Comparison of ENCODE assay signal across 8 cellular contexts in the genomic region with DNA sequence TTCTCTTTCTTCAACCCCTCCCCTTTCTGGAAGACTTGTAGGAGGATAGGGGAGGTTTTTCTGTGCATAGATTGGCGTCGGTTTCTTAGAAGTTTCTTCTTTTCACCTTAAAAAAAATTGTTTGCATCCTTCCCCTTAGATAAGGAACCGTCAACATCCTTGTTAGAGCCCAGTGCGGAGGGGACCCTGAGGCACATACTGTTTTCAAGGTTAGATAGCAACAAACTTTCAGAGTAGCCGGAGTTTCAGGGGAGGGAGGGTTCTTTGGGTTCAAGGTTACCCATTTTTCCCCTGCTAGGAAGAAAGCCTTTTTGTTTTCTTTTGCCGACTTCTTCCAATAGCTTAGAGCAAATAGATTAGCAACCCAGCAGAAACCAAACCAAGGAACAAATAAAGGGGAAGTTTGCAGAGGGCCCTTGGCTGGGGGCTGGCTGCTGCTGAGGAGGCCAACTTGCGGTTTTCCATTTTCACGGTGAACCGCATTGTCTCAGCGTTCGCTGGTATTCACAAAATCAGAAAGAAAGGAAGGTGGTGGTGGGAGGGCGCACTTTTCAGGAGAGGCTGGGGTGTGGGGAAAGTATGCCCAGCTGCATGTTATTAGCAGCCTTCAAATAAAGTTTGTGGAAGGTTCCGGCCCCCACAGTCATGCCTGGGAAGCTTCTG. TPM values are rescaled to one million over a fixed set of nuclear protein-coding genes. Genes with fewer than 3 reads are reported as not detected.
A peak's percentile ranks its signal among the peaks of the same experiment; 100 is the strongest.
DNase-seq lines count a peak whose midpoint lies in the region; ATAC-seq, FAIRE-seq and TF ChIP-seq lines count a peak whose summit lies in the region.

No MANE protein-coding gene starts in this region.

- H3K9me3 ChIP-seq in kidney (ENCODE audit: control insufficient read depth in 1 of 2, low read length in 2 of 2) (no peaks in the 10 kb centered on the region), colonic mucosa (no peaks in the 10 kb centered on the region), left ventricle myocardium inferior (replicated peaks) (no peaks in the 10 kb centered on the region)

- H3K4me3 Mint-ChIP-seq in stimulated activated naive CD8-positive, alpha-beta T cell treated with anti-CD3 and anti-CD28 coated beads, Interleukin-15, amount 100 ng/mL, for 72 hours, result peak overlapping the region; percentile 65 to 71

- peak overlapping the region; percentile 48 to 94 for H3K27ac Mint-ChIP-seq in stimulated activated naive CD8-positive, alpha-beta T cell treated with anti-CD3 and anti-CD28 coated beads, Interleukin-15, amount 100 ng/mL, for 72 hours

- peaks cover 93% of the 10 kb centered on the region for H3K4me1 Mint-ChIP-seq in stimulated activated naive CD8-positive, alpha-beta T cell treated with anti-CD3 and anti-CD28 coated beads, Interleukin-15, amount 100 ng/mL, for 72 hours

- H3K36me3 ChIP-seq in kidney (ENCODE audit: control insufficient read depth in 1 of 2, insufficient read depth in 2 of 2, low read length in 2 of 2), result peaks cover 4 to 6% of the 10 kb centered on the region in 2 donors
- H3K36me3 ChIP-seq in colonic mucosa, result no peaks in the 10 kb centered on the region
- no peaks in the 10 kb centered on the region for H3K36me3 ChIP-seq in left ventricle myocardium inferior

- H3K4me1 ChIP-seq in kidney (ENCODE audit: control insufficient read depth in 1 of 2, insufficient read depth in 1 of 2, low read depth in 1 of 2, low read length in 2 of 2) (peaks cover 24 to 37% of the 10 kb centered on the region in 2 donors), colonic mucosa (no peaks in the 10 kb centered on the region), left ventricle myocardium inferior (peaks cover 71% of the 10 kb centered on the region)

- DNase-seq in activated CD4-positive, alpha-beta T cell treated with anti-CD3 and anti-CD28 coated beads, Interleukin-2, amount 50 U/mL, for 48 hours, result peak; percentile 63 to 75
- no peak for DNase-seq in kidney
- peak; percentile 37 to 71 for DNase-seq in stimulated activated naive CD8-positive, alpha-beta T cell treated with anti-CD3 and anti-CD28 coated beads, Interleukin-15, amount 100 ng/mL, for 72 hours
- no peak for DNase-seq in NCI-H345 treated with DMSO at 0.1 percent for 48 hours (lab: John Stamatoyannopoulos, UW; ENCODE audit: unreplicated experiment)
- no peak for DNase-seq in colonic mucosa
- no peak for DNase-seq in left ventricle myocardium inferior

- H3K9me3 Mint-ChIP-seq in stimulated activated naive CD8-positive, alpha-beta T cell treated with anti-CD3 and anti-CD28 coated beads, Interleukin-15, amount 100 ng/mL, for 72 hours, result no peaks in the 10 kb centered on the region

- TF ChIP-seq POLR2A in GM18505 (IDR thresholded peaks at IDR 0.05; ENCODE audit: borderline replicate concordance, extremely low read depth, insufficient read depth, insufficient read length), result no peak

- H3K4me3 ChIP-seq in kidney (ENCODE audit: low read length in 2 of 2) (no peak overlapping the region), colonic mucosa (no peak overlapping the region), left ventricle myocardium inferior (no peak overlapping the region)

- peak overlapping the region; percentile 74 to 84 for H3K27ac ChIP-seq in kidney (ENCODE audit: low read depth in 2 of 2, low read length in 2 of 2)
- H3K27ac ChIP-seq in colonic mucosa, result no peak overlapping the region
- no peak overlapping the region for H3K27ac ChIP-seq in left ventricle myocardium inferior (replicated peaks)

- FAIRE-seq in kidney (lab: Jason Lieb, UNC), result no peak

- no peaks in the 10 kb centered on the region for H3K27me3 Mint-ChIP-seq in stimulated activated naive CD8-positive, alpha-beta T cell treated with anti-CD3 and anti-CD28 coated beads, Interleukin-15, amount 100 ng/mL, for 72 hours

- intact Hi-C loops in kidney (cut with DNase I), result no loop called here
- intact Hi-C loops in colonic mucosa (cut with DNase I), result no loop called here
- intact Hi-C loops in left ventricle myocardium inferior (cut with micrococcal nuclease), result no loop called here

- no peak for TF ChIP-seq CTCF in kidney (IDR thresholded peaks at IDR 0.05; ENCODE audit: borderline replicate concordance, extremely low read depth, insufficient read depth)
- TF ChIP-seq CTCF in colonic mucosa (IDR thresholded peaks at IDR 0.05), result no peak
- TF ChIP-seq CTCF in left ventricle myocardium inferior (IDR thresholded peaks at IDR 0.05; ENCODE audit: borderline replicate concordance), result no peak

- ATAC-seq in GM18505 (IDR thresholded peaks at IDR 0.05; ENCODE audit: unreplicated experiment) (peak; percentile 60), HG03442 (IDR thresholded peaks at IDR 0.05; ENCODE audit: unreplicated experiment) (peak; percentile 62)
- ATAC-seq in stimulated activated naive CD8-positive, alpha-beta T cell treated with anti-CD3 and anti-CD28 coated beads, Interleukin-15, amount 100 ng/mL, for 72 hours, result peak; percentile 85

- H3K27me3 ChIP-seq in colonic mucosa (no peaks in the 10 kb centered on the region), left ventricle myocardium inferior (ENCODE audit: low read depth) (no peaks in the 10 kb centered on the region)

- H3K9ac ChIP-seq in kidney (ENCODE audit: low read length in 2 of 2) (peak overlapping the region in 1 of 2 donors; percentile 22), colonic mucosa (ENCODE audit: low read depth in 2 of 2, low read length in 2 of 2) (no peak overlapping the region)

RNA-seq across cellular contexts. Expression of a gene that starts 28.8 kb away (rescaled TPM):
- total RNA-seq in kidney, result 151 TPM
- polyA plus RNA-seq in kidney (ENCODE audit: insufficient read depth, low read depth, low replicate concordance), result 69.2 TPM
- 10 to 100 TPM; 61.6 to 75.4 TPM for total RNA-seq in colonic mucosa
- 118 TPM for total RNA-seq in left ventricle myocardium inferior

Comparison
In these comparisons a context has a peak if more than half of its experiments do, and no peak if none do; other contexts are left out.
1. DNase-seq: peak in activated CD4-positive, alpha-beta T cell treated with anti-CD3 and anti-CD28 coated beads, Interleukin-2, amount 50 U/mL, for 48 hours (2 of 2) and stimulated activated naive CD8-positive, alpha-beta T cell treated with anti-CD3 and anti-CD28 coated beads, Interleukin-15, amount 100 ng/mL, for 72 hours (2 of 2); none in kidney (single experiment), NCI-H345 treated with DMSO at 0.1 percent for 48 hours (single experiment), colonic mucosa (single experiment) and left ventricle myocardium inferior (single experiment).
2. H3K27ac ChIP-seq: peak in kidney (2 of 2); none in colonic mucosa (single experiment) and left ventricle myocardium inferior (single experiment).
3. Peak in every context shown above with its lines, with median percentiles within 50 percentile points of each other: ATAC-seq.